Comparison of ENCODE assay signal across 17 cellular contexts in the genomic region with DNA sequence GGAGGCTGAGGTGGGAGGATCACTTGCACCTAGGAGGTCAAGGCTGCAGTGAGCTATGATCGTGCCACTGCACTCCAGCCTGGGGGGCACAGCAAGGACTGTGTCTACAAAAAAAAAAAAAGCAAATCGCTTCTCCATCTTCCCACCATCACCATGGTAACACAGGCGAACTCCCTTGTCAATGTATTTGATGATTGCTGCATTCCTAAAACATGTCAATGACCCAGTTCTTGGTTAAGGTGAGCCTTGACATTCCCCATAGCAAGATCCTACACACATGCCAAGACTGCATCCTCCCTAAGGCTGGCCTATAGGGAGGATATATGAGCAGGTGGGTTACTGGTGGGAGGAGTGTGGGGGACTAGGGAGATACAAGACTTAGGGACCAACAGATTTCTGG. TPM values are rescaled to one million over a fixed set of nuclear protein-coding genes. Genes with fewer than 3 reads are reported as not detected.
"Had no signal": no experiment of that assay in that cellular context is flagged by ENCODE, and none has a peak within 500 bp of the region (broad histone marks: within the 10 kb centered on the region; RNA-seq: fewer than 3 reads in every experiment).

No MANE protein-coding gene starts in this region.

- H3K36me3 ChIP-seq: colonic mucosa had no signal

- H3K4me1 ChIP-seq: colonic mucosa, foreskin keratinocyte, left lung, lower lobe of right lung had no signal

- DNase-seq: colonic mucosa; cortex of kidney; effector CD8-positive, alpha-beta T cell; foreskin keratinocyte; glutamatergic neuron; heart right ventricle; hippocampal formation; left cardiac atrium; left ventricle myocardium superior; lower lobe of right lung; mesenchymal stem cell; naive B cell; naive thymus-derived CD8-positive, alpha-beta T cell had no signal

- H3K9me3 ChIP-seq: colonic mucosa, esophagus muscularis mucosa, gastroesophageal sphincter, heart right ventricle, left lung, lower lobe of right lung, mucosa of descending colon had no signal

- ATAC-seq: foreskin keratinocyte; gastroesophageal sphincter; heart right ventricle; left cardiac atrium; left lung; left ventricle myocardium superior; lower lobe of right lung; mucosa of descending colon; naive thymus-derived CD8-positive, alpha-beta T cell had no signal

- H3K27ac ChIP-seq: colonic mucosa, esophagus muscularis mucosa, foreskin keratinocyte, gastroesophageal sphincter, heart right ventricle, left lung, lower lobe of right lung had no signal

- H3K27me3 ChIP-seq: colonic mucosa, esophagus muscularis mucosa, foreskin keratinocyte, gastroesophageal sphincter, heart right ventricle, left lung had no signal

- H3K4me3 ChIP-seq: colonic mucosa, esophagus muscularis mucosa, gastroesophageal sphincter, heart right ventricle, left lung, lower lobe of right lung, mucosa of descending colon had no signal

RNA-seq across cellular contexts. Expression of gene PLEKHH3, which starts 17.7 kb away (rescaled TPM):
- polyA plus RNA-seq: naive thymus-derived CD8-positive, alpha-beta T cell had no signal
